ENCODE assay signal across 2 cellular contexts in the genomic region with DNA sequence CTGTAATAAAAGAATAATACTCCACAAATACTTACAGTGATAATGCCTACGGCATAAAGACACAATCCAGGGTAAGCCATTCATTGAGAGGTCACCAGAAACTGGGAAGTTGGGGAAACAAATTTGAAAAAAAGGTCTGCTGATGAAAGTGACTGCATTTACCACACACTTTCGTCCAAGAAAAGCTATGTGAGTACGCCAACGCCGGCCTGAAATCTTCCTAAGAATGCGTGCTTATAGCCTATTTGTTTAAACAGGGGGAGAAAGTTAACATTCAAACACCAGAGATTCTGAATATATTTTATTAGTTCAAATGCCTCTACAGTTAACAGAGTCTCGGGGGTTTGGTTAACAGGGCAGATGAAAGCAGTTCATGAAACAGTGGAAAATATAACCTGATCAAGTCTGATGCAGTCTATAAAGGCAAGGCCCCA.
TF ChIP-seq lines count a peak whose summit lies in the region.

No MANE protein-coding gene starts in this region.

TF ChIP-seq in IMR-90, 13 proteins besides CTCF, POLR2A, EP300 and RAD21 (continued from another document):
- no peak for TF ChIP-seq CEBPB (IDR thresholded peaks at IDR 0.05; ENCODE audit: low read depth, low read length)
- TF ChIP-seq NFE2L2 (IDR thresholded peaks at IDR 0.05; ENCODE audit: low read depth, low read length) = no peak
- TF ChIP-seq CHD1 (IDR thresholded peaks at IDR 0.05; ENCODE audit: low read depth, low read length) = no peak
- TF ChIP-seq, protein P1, sequence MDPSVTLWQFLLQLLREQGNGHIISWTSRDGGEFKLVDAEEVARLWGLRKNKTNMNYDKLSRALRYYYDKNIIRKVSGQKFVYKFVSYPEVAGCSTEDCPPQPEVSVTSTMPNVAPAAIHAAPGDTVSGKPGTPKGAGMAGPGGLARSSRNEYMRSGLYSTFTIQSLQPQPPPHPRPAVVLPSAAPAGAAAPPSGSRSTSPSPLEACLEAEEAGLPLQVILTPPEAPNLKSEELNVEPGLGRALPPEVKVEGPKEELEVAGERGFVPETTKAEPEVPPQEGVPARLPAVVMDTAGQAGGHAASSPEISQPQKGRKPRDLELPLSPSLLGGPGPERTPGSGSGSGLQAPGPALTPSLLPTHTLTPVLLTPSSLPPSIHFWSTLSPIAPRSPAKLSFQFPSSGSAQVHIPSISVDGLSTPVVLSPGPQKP (IDR thresholded peaks at IDR 0.05; ENCODE audit: borderline replicate concordance, low read depth, low read length) = no peak
- TF ChIP-seq USF2 (IDR thresholded peaks at IDR 0.05; ENCODE audit: low read depth, low read length) = no peak

TF ChIP-seq in liver, 16 proteins besides CTCF, POLR2A, EP300 and RAD21:
- TF ChIP-seq REST (IDR thresholded peaks at IDR 0.05) (no peak), ATF3 (IDR thresholded peaks at IDR 0.05) (no peak), RXRA (IDR thresholded peaks at IDR 0.05) (no peak), FOXA2 (IDR thresholded peaks at IDR 0.05) (no peak)
